In the genomic region with DNA sequence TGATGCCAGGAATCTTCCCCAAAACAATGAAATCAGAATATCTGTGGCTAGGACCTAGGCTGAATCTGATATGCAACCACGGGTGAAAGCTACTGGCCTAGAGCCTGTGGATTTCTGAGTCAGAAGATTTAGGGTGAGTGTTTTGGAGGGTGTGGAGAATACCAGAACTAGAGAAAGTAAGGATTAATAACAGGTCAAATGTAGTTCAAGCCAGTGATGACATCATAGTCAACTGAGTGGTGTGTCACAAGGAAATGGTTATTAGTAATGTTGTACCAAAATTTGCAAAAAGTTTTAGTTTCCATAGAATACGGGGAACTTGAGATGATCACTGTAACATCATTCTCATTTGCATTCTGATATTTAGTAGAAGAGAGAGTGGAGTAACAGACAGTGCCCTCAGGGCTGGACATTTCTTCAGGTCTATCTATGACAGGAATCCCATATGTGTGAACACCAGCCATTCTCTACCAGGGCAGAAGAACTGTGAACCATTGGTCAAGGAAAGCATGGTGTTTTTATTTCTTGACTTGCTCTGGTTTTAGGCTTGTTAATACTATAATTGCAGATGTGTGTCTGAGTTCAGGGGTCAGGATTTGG, we compare ENCODE assay signal across 11 cellular contexts. TPM values are rescaled to one million over a fixed set of nuclear protein-coding genes. Genes with fewer than 3 reads are reported as not detected.
DNase-seq lines count a peak whose midpoint lies in the region; ATAC-seq and TF ChIP-seq lines count a peak whose summit lies in the region.
"Had no signal": no experiment of that assay in that cellular context is flagged by ENCODE, and none has a peak within 500 bp of the region (broad histone marks: within the 10 kb centered on the region; RNA-seq: fewer than 3 reads in every experiment).

No MANE protein-coding gene starts in this region.

- TF ChIP-seq CTCF in PC-3 (conservative IDR thresholded peaks at IDR 0.05; ENCODE audit: low read depth, low read length) (no peak), esophagus squamous epithelium (IDR thresholded peaks at IDR 0.05) (no peak)

- H3K4me3 ChIP-seq in PC-3 (ENCODE audit: low read length): no peak overlapping the region
- H3K4me3 ChIP-seq in esophagus squamous epithelium: no peak overlapping the region
- no peak overlapping the region for H3K4me3 ChIP-seq in skeletal muscle satellite cell (ENCODE audit: low read length)

- H3K27me3 ChIP-seq in PC-3 (ENCODE audit: low read length) (no peaks in the 10 kb centered on the region), esophagus squamous epithelium (no peaks in the 10 kb centered on the region), skeletal muscle satellite cell (ENCODE audit: control insufficient read depth, insufficient read depth, low read length) (peaks cover 36% of the 10 kb centered on the region)

- intact Hi-C loops in PC-3 (cut with micrococcal nuclease): no loop called here
- intact Hi-C loops in esophagus squamous epithelium (cut with DNase I): no loop called here

- H3K9me3 ChIP-seq in PC-3 (ENCODE audit: low read length): no peaks in the 10 kb centered on the region
- no peaks in the 10 kb centered on the region for H3K9me3 ChIP-seq in esophagus squamous epithelium
- H3K9me3 ChIP-seq in skeletal muscle satellite cell (replicated peaks; ENCODE audit: low read length): no peaks in the 10 kb centered on the region

- 28 to 30% methylated on average over 2 of the region's 2 CpGs for WGBS in esophagus squamous epithelium, 2 donors

- CTCF ChIA-PET in PC-3 (lab: Charles Lee): no interaction called here

- BruUV-seq in PC-3 (replicated peaks; lab: Mats Ljungman, UMichigan): TSS peak; percentile 18

- ATAC-seq in GM18858 (IDR thresholded peaks at IDR 0.05; ENCODE audit: unreplicated experiment): peak; percentile 42
- peak; percentile 35; the same call in 1 of the 2 replicates for ATAC-seq in PC-3
- ATAC-seq in GM18519 (IDR thresholded peaks at IDR 0.05; ENCODE audit: low FRiP score, unreplicated experiment): no peak

- H3K4me1 ChIP-seq in PC-3 (ENCODE audit: insufficient read depth, low read length): peaks cover 43% of the 10 kb centered on the region
- peaks cover 10 to 57% (median 38%) of the 10 kb centered on the region in 3 donors for H3K4me1 ChIP-seq in esophagus squamous epithelium
- H3K4me1 ChIP-seq in skeletal muscle satellite cell (ENCODE audit: control insufficient read depth, insufficient read depth, low read length): peaks cover 22% of the 10 kb centered on the region

- H2AFZ ChIP-seq in PC-3 (ENCODE audit: low read length): no peak overlapping the region

- H3K27ac ChIP-seq in PC-3 (ENCODE audit: low read length): peak overlapping the region; percentile 80
- H3K27ac ChIP-seq in esophagus squamous epithelium: peak overlapping the region; percentile 49 to 83 (median 69)

- no peaks in the 10 kb centered on the region for H4K20me1 ChIP-seq in PC-3 (ENCODE audit: low read length)

- no peak for TF ChIP-seq POLR2A in esophagus squamous epithelium (IDR thresholded peaks at IDR 0.05)

- H3K36me3 ChIP-seq in PC-3 (ENCODE audit: low read depth, low read length) (no peaks in the 10 kb centered on the region), esophagus squamous epithelium (no peaks in the 10 kb centered on the region), skeletal muscle satellite cell (ENCODE audit: insufficient read depth, low read length) (no peaks in the 10 kb centered on the region)

- no peaks in the 10 kb centered on the region for H3K9me2 ChIP-seq in PC-3 (replicated peaks; ENCODE audit: low read length)

- H3F3A ChIP-seq in PC-3 (ENCODE audit: low read length, unreplicated experiment): no peaks in the 10 kb centered on the region

- H3K9ac ChIP-seq in PC-3 (ENCODE audit: low read length): peak overlapping the region; percentile 17
- no peak overlapping the region for H3K9ac ChIP-seq in skeletal muscle satellite cell (ENCODE audit: low read depth, low read length)

- H3K4me2 ChIP-seq in PC-3 (ENCODE audit: low read length) (peak overlapping the region; percentile 45), skeletal muscle satellite cell (ENCODE audit: low read length) (peak overlapping the region; percentile 20)

- POLR2A ChIA-PET in PC-3 (lab: Charles Lee; ENCODE audit: unreplicated experiment): no interaction called here

- peaks cover 4% of the 10 kb centered on the region; the same call in 1 of the 2 replicates for H3K79me2 ChIP-seq in PC-3 (ENCODE audit: low read length)

- DNase-seq in PC-3 (peak; percentile 78), esophagus squamous epithelium (lab: John Stamatoyannopoulos, UW) (no peak), HT-29 (ENCODE audit: low spot score) (no peak), HUDEP-2 (lab: John Stamatoyannopoulos, UW; ENCODE audit: unreplicated experiment in 76 of 76) (no peak)
- DNase-seq: activated CD4-positive, alpha-beta T cell treated with anti-CD3 and anti-CD28 coated beads for 4 hours; naive B cell; NCI-H1105 treated with DMSO at 0.1 percent for 48 hours; OCI-M1 had no signal

RNA-seq across cellular contexts. Expression of gene GALNT12, which starts 3.7 kb away (rescaled TPM):
- 14.8 and 24.8 TPM in 2 replicates for total RNA-seq in PC-3 (2014; rRNA removed)
- 10 to 100 TPM; 17.5 to 25.9 (median 21.1) TPM for total RNA-seq in esophagus squamous epithelium
- 9.6 and 15.0 TPM in 2 replicates for total RNA-seq in skeletal muscle satellite cell (2012; rRNA removed)
- 39.1 and 53.2 TPM in 2 replicates for total RNA-seq in HT-29 (2014; rRNA removed; shearing (Covaris generic))

RNA-seq across cellular contexts. Expression of gene ANKS6, which starts 14.8 kb away (rescaled TPM):
- 27.7 and 39.7 TPM in 2 replicates for total RNA-seq in PC-3 (2014; rRNA removed)
- 10 to 100 TPM; 11.0 to 21.7 (median 15.3) TPM for total RNA-seq in esophagus squamous epithelium
- total RNA-seq in skeletal muscle satellite cell (2012; rRNA removed): 16.5 and 19.4 TPM in 2 replicates
- total RNA-seq in HT-29 (2014; rRNA removed; shearing (Covaris generic)): 43.7 and 47.8 TPM in 2 replicates
